In genomic region chr10:95456486-95456885, GRCh38 we compare ENCODE assay signal across 1 cellular context.
TF ChIP-seq lines count a peak whose summit lies in the region.

No MANE protein-coding gene starts in this region.

TF ChIP-seq in A549, 52 proteins besides CTCF, POLR2A, EP300 and RAD21 (continued from another document):
- no peak for TF ChIP-seq REST (IDR thresholded peaks at IDR 0.05)
- no peak for TF ChIP-seq KDM5A (IDR thresholded peaks at IDR 0.05)
- TF ChIP-seq PHF8 (IDR thresholded peaks at IDR 0.05; ENCODE audit: borderline replicate concordance, low read depth): no peak
